ENCODE assay signal across 11 cellular contexts in the genomic region with DNA sequence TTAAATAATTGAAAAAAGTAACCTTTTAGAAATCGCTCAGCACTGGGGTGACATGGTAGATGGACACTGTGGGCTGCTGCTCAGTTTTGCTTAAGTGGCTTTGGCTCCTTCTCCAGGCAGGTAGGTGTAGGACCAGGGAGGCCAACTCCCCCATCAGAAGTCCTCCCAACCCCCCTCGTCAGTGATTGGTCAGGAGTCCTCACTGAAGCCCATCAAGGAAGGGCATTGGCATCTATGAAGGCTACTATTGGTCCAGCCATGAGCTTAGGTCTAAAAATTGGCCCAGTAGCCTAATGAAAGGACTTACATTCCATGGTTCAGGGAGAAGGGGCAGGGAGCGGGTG. TPM values are rescaled to one million over a fixed set of nuclear protein-coding genes. Genes with fewer than 3 reads are reported as not detected.
DNase-seq lines count a peak whose midpoint lies in the region; TF ChIP-seq lines count a peak whose summit lies in the region.
"Had no signal": no experiment of that assay in that cellular context is flagged by ENCODE, and none has a peak within 500 bp of the region (broad histone marks: within the 10 kb centered on the region; RNA-seq: fewer than 3 reads in every experiment).

No MANE protein-coding gene starts in this region.

- H3K4me3 ChIP-seq in left ventricle myocardium inferior (peak overlapping the region; percentile 31), esophagus squamous epithelium (peak overlapping the region in 1 of 4 donors; percentile 27), vagina (no peak overlapping the region)
- H3K4me3 ChIP-seq: gastroesophageal sphincter had no signal

- peaks cover 20% of the 10 kb centered on the region for H3K4me1 ChIP-seq in left ventricle myocardium inferior
- peaks cover 0 to 22% (median 0%) of the 10 kb centered on the region in 3 donors for H3K4me1 ChIP-seq in esophagus squamous epithelium
- peaks cover 40% of the 10 kb centered on the region for H3K4me1 ChIP-seq in vagina

- 83 to 96% methylated on average over 2 to 3 of the region's 3 CpGs for WGBS in esophagus squamous epithelium, 2 donors

- TF ChIP-seq POLR2A in esophagus squamous epithelium (IDR thresholded peaks at IDR 0.05): no peak
- no peak for TF ChIP-seq POLR2A in vagina (IDR thresholded peaks at IDR 0.05)

- intact Hi-C loops in left ventricle myocardium inferior (cut with micrococcal nuclease) (no loop called here), cardiac septum (cut with DNase I) (no loop called here), esophagus squamous epithelium (cut with DNase I) (no loop called here), vagina (cut with DNase I) (no loop called here)

- H3K9me3 ChIP-seq in left ventricle myocardium inferior (replicated peaks) (no peaks in the 10 kb centered on the region), esophagus squamous epithelium (no peaks in the 10 kb centered on the region), vagina (no peaks in the 10 kb centered on the region)
- H3K9me3 ChIP-seq: gastroesophageal sphincter had no signal

- in situ Hi-C loops in KBM-7 (cut with MboI; ENCODE audit: low pct_unique_long_range_greater_than_20kb, low sequenced_read_pairs): no loop called here

- DNase-seq in left ventricle myocardium inferior: no peak
- no peak for DNase-seq in cardiac septum (ENCODE audit: low spot score)
- DNase-seq in KBM-7: peak; percentile 16
- no peak for DNase-seq in esophagus squamous epithelium (lab: John Stamatoyannopoulos, UW)
- DNase-seq in vagina (ENCODE audit: extremely low spot score in 2 of 2): no peak
- no peak for DNase-seq in GM19238 (ENCODE audit: insufficient read length, low spot score)
- DNase-seq in foreskin melanocyte: no peak
- DNase-seq in amygdala (lab: John Stamatoyannopoulos, UW): no peak
- DNase-seq: C1 segment of cervical spinal cord, NCI-H446 had no signal

- H3K27ac ChIP-seq in left ventricle myocardium inferior (replicated peaks) (peak overlapping the region; percentile 67), esophagus squamous epithelium (peak overlapping the region; percentile 17 to 77 (median 58)), vagina (peak overlapping the region; percentile 71)

- TF ChIP-seq CTCF in left ventricle myocardium inferior (IDR thresholded peaks at IDR 0.05; ENCODE audit: borderline replicate concordance) (no peak), esophagus squamous epithelium (IDR thresholded peaks at IDR 0.05) (no peak), vagina (IDR thresholded peaks at IDR 0.05) (no peak)

- H3K27me3 ChIP-seq in left ventricle myocardium inferior (ENCODE audit: low read depth) (no peaks in the 10 kb centered on the region), esophagus squamous epithelium (no peaks in the 10 kb centered on the region), vagina (no peaks in the 10 kb centered on the region)
- H3K27me3 ChIP-seq: gastroesophageal sphincter had no signal

- peaks cover 21% of the 10 kb centered on the region for H3K36me3 ChIP-seq in left ventricle myocardium inferior
- H3K36me3 ChIP-seq in esophagus squamous epithelium: peaks cover 0 to 9% (median 0%) of the 10 kb centered on the region in 3 donors
- H3K36me3 ChIP-seq in vagina: no peaks in the 10 kb centered on the region

RNA-seq across cellular contexts. Expression of a gene that starts 34.7 kb away (rescaled TPM):
- 4.2 TPM for total RNA-seq in left ventricle myocardium inferior
- total RNA-seq in cardiac septum: 3.8 TPM
- 10 to 100 TPM in 1 of 4 donors, 1 to 10 TPM in 3; 1.3 to 13.5 (median 5.2) TPM for total RNA-seq in esophagus squamous epithelium
- 16.2 TPM for total RNA-seq in vagina
